In the genomic region with DNA sequence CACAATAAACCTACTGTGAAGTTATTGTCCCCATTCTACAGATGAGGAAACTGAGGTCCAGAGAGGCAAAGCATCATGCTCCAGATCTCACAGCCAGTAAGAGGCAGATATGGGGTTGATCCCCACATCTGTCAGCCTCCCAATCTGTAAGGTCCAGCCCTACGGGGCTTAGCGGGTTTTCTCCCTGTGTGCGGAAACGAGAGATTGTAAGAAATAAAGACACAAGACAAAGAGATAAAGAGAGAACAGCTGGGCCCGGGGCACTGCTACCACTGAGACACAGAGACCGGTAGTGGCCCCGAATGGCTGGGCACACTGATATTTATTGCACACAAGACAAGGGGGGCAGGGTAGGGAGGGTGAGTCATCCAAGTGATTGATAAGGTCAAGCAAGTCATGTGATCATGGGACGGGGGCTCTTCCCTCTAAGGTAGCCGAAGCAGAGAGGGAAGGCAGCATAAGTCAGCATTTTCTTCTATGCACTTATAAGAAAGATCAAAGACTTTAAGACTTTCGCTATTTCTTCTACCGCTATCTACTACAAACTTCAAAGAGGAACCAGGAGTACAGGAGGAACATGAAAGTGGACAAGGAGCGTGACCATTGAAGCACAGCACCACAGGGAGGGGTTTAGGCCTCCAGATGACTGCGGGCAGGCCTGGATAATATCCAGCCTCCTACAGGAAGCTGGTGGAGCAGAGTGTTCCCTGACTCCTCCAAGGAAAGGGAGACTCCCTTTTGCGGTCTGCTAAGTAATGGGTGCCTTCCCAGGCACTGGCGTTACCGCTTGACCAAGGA, we compare ENCODE assay signal across 1 cellular context.
TF ChIP-seq lines count a peak whose summit lies in the region.
"Not testable (repeated sequence)": the region's sequence is repeated elsewhere in the genome, so short reads cannot be mapped to it uniquely, and the experiment has no call there.

No MANE protein-coding gene starts in this region.

TF ChIP-seq in HepG2, 621 proteins besides CTCF, POLR2A, EP300 and RAD21:
- not testable (repeated sequence) for TF ChIP-seq USF2 (IDR thresholded peaks at IDR 0.05; ENCODE audit: low read depth, low read length); NR2F6 (CRISPR knock-in tag; IDR thresholded peaks at IDR 0.05)
- peak; percentile 15; the same call in 1 of the 2 replicates for TF ChIP-seq USF2 (CRISPR knock-in tag; IDR thresholded peaks at IDR 0.05; ENCODE audit: borderline replicate concordance)
- 0 out of 2 replicates have a peak, but pooled peaks have one; percentile 6 for TF ChIP-seq ZNF7 (CRISPR knock-in tag; IDR thresholded peaks at IDR 0.05)
- 0 out of 2 replicates have a peak, but pooled peaks have one; percentile 26 for TF ChIP-seq SAP130 (CRISPR knock-in tag; IDR thresholded peaks at IDR 0.05; ENCODE audit: low read depth)
- TF ChIP-seq, protein P1, sequence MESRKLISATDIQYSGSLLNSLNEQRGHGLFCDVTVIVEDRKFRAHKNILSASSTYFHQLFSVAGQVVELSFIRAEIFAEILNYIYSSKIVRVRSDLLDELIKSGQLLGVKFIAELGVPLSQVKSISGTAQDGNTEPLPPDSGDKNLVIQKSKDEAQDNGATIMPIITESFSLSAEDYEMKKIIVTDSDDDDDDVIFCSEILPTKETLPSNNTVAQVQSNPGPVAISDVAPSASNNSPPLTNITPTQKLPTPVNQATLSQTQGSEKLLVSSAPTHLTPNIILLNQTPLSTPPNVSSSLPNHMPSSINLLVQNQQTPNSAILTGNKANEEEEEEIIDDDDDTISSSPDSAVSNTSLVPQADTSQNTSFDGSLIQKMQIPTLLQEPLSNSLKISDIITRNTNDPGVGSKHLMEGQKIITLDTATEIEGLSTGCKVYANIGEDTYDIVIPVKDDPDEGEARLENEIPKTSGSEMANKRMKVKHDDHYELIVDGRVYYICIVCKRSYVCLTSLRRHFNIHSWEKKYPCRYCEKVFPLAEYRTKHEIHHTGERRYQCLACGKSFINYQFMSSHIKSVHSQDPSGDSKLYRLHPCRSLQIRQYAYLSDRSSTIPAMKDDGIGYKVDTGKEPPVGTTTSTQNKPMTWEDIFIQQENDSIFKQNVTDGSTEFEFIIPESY (CRISPR knock-in tag; IDR thresholded peaks at IDR 0.05): 0 out of 2 replicates have a peak, but pooled peaks have one; percentile 12
- 0 out of 2 replicates have a peak, but pooled peaks have one; percentile 11 for TF ChIP-seq PATZ1 (CRISPR knock-in tag; IDR thresholded peaks at IDR 0.05)
- TF ChIP-seq ZNF629 (CRISPR knock-in tag; conservative IDR thresholded peaks at IDR 0.05): peak; percentile 94
- TF ChIP-seq JUND (CRISPR knock-in tag; IDR thresholded peaks at IDR 0.05): peak; percentile 63; the same call in 1 of the 2 replicates
- TF ChIP-seq ZNF281 (CRISPR knock-in tag; IDR thresholded peaks at IDR 0.05; ENCODE audit: borderline replicate concordance): peak; percentile 24; the same call in 1 of the 2 replicates
- TF ChIP-seq, protein P2, sequence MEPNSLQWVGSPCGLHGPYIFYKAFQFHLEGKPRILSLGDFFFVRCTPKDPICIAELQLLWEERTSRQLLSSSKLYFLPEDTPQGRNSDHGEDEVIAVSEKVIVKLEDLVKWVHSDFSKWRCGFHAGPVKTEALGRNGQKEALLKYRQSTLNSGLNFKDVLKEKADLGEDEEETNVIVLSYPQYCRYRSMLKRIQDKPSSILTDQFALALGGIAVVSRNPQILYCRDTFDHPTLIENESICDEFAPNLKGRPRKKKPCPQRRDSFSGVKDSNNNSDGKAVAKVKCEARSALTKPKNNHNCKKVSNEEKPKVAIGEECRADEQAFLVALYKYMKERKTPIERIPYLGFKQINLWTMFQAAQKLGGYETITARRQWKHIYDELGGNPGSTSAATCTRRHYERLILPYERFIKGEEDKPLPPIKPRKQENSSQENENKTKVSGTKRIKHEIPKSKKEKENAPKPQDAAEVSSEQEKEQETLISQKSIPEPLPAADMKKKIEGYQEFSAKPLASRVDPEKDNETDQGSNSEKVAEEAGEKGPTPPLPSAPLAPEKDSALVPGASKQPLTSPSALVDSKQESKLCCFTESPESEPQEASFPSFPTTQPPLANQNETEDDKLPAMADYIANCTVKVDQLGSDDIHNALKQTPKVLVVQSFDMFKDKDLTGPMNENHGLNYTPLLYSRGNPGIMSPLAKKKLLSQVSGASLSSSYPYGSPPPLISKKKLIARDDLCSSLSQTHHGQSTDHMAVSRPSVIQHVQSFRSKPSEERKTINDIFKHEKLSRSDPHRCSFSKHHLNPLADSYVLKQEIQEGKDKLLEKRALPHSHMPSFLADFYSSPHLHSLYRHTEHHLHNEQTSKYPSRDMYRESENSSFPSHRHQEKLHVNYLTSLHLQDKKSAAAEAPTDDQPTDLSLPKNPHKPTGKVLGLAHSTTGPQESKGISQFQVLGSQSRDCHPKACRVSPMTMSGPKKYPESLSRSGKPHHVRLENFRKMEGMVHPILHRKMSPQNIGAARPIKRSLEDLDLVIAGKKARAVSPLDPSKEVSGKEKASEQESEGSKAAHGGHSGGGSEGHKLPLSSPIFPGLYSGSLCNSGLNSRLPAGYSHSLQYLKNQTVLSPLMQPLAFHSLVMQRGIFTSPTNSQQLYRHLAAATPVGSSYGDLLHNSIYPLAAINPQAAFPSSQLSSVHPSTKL (CRISPR knock-in tag; IDR thresholded peaks at IDR 0.05): peak; percentile 51
- peak; percentile 67; the same call in 1 of the 2 replicates for TF ChIP-seq ZMYM3 (CRISPR knock-in tag; IDR thresholded peaks at IDR 0.05)
- peak; percentile 95 for TF ChIP-seq FOSL2 (CRISPR knock-in tag; IDR thresholded peaks at IDR 0.05)
- peak; percentile 73; the same call in 1 of the 2 replicates for TF ChIP-seq CHD4 (IDR thresholded peaks at IDR 0.05; ENCODE audit: borderline replicate concordance, low read length)
- TF ChIP-seq NR2F6 (IDR thresholded peaks at IDR 0.05): 0 out of 2 replicates have a peak, but pooled peaks have one; percentile 29
- TF ChIP-seq, protein P3, sequence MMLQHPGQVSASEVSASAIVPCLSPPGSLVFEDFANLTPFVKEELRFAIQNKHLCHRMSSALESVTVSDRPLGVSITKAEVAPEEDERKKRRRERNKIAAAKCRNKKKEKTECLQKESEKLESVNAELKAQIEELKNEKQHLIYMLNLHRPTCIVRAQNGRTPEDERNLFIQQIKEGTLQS (CRISPR knock-in tag; IDR thresholded peaks at IDR 0.05): 0 out of 2 replicates have a peak, but pooled peaks have one; percentile 20
